ENCODE assay signal across 7 cellular contexts in the genomic region with DNA sequence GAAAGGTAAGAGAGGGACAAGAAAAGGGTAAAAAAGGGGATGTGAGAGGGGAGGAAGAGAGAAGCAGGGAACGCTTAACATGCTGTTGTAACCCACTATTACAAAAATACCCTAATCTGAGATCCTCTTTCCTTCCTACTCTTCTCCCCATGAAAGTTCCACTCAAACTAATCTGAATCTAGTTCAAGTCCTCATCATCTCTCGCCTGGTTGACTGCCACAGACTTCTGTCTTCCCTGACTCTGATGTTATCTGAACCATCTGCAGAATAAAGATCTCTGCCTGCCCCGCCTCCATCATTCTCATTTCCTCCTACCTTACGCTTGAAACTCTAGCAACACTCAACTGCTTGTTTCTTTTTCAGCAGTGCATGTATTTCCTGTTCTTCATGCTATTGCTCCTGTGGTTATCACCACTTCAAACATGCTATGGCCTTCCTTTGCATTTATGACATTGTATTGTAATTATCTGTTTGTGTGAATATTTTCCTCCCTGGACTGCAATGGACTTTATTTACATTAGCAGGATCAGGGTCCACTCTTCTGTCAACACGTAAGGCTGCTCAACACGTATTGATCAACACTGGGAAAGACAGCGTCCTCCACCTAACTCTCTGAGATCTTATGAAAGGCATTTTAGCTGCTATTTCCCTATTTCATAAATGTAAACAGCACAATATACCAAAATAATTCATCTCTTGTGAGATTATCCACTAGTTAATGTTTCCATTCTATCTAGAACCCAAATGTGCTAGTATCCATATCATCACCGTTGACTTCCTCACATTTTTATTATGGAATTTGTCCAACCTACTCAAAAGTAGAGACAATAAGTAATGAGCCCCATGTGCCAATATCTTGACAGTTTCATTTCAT.
DNase-seq lines count a peak whose midpoint lies in the region; ATAC-seq and TF ChIP-seq lines count a peak whose summit lies in the region.

No MANE protein-coding gene starts in this region.

- H3K9me3 ChIP-seq in gastroesophageal sphincter = no peaks in the 10 kb centered on the region

- H3K9me3 Mint-ChIP-seq in activated CD8-positive, alpha-beta T cell treated with anti-CD3 and anti-CD28 coated beads for 36 hours = peaks cover 4% of the 10 kb centered on the region
- peaks cover 4% of the 10 kb centered on the region for H3K9me3 Mint-ChIP-seq in natural killer cell treated with Interleukin-12 subunit alpha and Interleukin-12 subunit beta and Interleukin-15 and Interleukin-18, amount 100 ng/mL, for 72 hours

- peaks cover 24% of the 10 kb centered on the region for H3K4me1 Mint-ChIP-seq in activated CD8-positive, alpha-beta T cell treated with anti-CD3 and anti-CD28 coated beads for 36 hours (ENCODE audit: low read depth)
- peaks cover 8 to 14% of the 10 kb centered on the region in 2 donors for H3K4me1 Mint-ChIP-seq in natural killer cell treated with Interleukin-12 subunit alpha and Interleukin-12 subunit beta and Interleukin-15 and Interleukin-18, amount 100 ng/mL, for 72 hours (ENCODE audit: low read depth in 2 of 2)

- peaks cover 4% of the 10 kb centered on the region for H3K36me3 Mint-ChIP-seq in activated CD8-positive, alpha-beta T cell treated with anti-CD3 and anti-CD28 coated beads for 36 hours (ENCODE audit: low read depth)
- H3K36me3 Mint-ChIP-seq in natural killer cell treated with Interleukin-12 subunit alpha and Interleukin-12 subunit beta and Interleukin-15 and Interleukin-18, amount 100 ng/mL, for 72 hours = peaks cover 5% of the 10 kb centered on the region

- H3K27me3 Mint-ChIP-seq in activated CD8-positive, alpha-beta T cell treated with anti-CD3 and anti-CD28 coated beads for 36 hours = no peaks in the 10 kb centered on the region
- no peaks in the 10 kb centered on the region for H3K27me3 Mint-ChIP-seq in natural killer cell treated with Interleukin-12 subunit alpha and Interleukin-12 subunit beta and Interleukin-15 and Interleukin-18, amount 100 ng/mL, for 72 hours

- TF ChIP-seq EP300 in gastroesophageal sphincter (IDR thresholded peaks at IDR 0.05) = no peak

- H3K27ac ChIP-seq in gastroesophageal sphincter = no peak overlapping the region

- intact Hi-C loops in activated CD8-positive, alpha-beta T cell treated with anti-CD3 and anti-CD28 coated beads for 36 hours (cut with micrococcal nuclease) = no loop called here

- no peaks in the 10 kb centered on the region for H3K36me3 ChIP-seq in gastroesophageal sphincter

- H3K4me3 ChIP-seq in gastroesophageal sphincter = no peak overlapping the region

- TF ChIP-seq CTCF in activated CD8-positive, alpha-beta T cell treated with anti-CD3 and anti-CD28 coated beads for 36 hours (IDR thresholded peaks at IDR 0.05) = no peak
- no peak for TF ChIP-seq CTCF in gastroesophageal sphincter (IDR thresholded peaks at IDR 0.05)

- WGBS in gastroesophageal sphincter (ENCODE audit: low coverage in 1 of 2), 2 donors = 79% methylated on average over 7 to 8 of the region's 8 CpGs

- peak overlapping the region; percentile 58 for H3K4me3 Mint-ChIP-seq in activated CD8-positive, alpha-beta T cell treated with anti-CD3 and anti-CD28 coated beads for 36 hours
- peak overlapping the region; percentile 73 for H3K4me3 Mint-ChIP-seq in natural killer cell treated with Interleukin-12 subunit alpha and Interleukin-12 subunit beta and Interleukin-15 and Interleukin-18, amount 100 ng/mL, for 72 hours

- POLR2A ChIA-PET in activated CD8-positive, alpha-beta T cell treated with anti-CD3 and anti-CD28 coated beads for 36 hours (lab: Charles Lee) = no interaction called here

- peak; percentile 66 for DNase-seq in activated CD8-positive, alpha-beta T cell treated with anti-CD3 and anti-CD28 coated beads for 36 hours
- DNase-seq in natural killer cell treated with Interleukin-12 subunit alpha and Interleukin-12 subunit beta and Interleukin-15 and Interleukin-18, amount 100 ng/mL, for 72 hours (ENCODE audit: low spot score) = no peak
- no peak for DNase-seq in NCI-H526 treated with DMSO at 0.1 percent for 48 hours (lab: John Stamatoyannopoulos, UW)
- no peak for DNase-seq in kidney tubule cell (ENCODE audit: low spot score)

- no peaks in the 10 kb centered on the region for H3K4me1 ChIP-seq in gastroesophageal sphincter

- peak; percentile 97 for ATAC-seq in GM19463 (IDR thresholded peaks at IDR 0.05; ENCODE audit: unreplicated experiment)
- peak; percentile 94 for ATAC-seq in HG03469 (IDR thresholded peaks at IDR 0.05; ENCODE audit: unreplicated experiment)
- ATAC-seq in activated CD8-positive, alpha-beta T cell treated with anti-CD3 and anti-CD28 coated beads for 36 hours = peak; percentile 96
- ATAC-seq in natural killer cell treated with Interleukin-12 subunit alpha and Interleukin-12 subunit beta and Interleukin-15 and Interleukin-18, amount 100 ng/mL, for 72 hours = peak; percentile 84 to 86
- ATAC-seq in gastroesophageal sphincter = no peak

- CTCF ChIA-PET in activated CD8-positive, alpha-beta T cell treated with anti-CD3 and anti-CD28 coated beads for 36 hours (lab: Charles Lee) = interaction anchor here (1.0 to 2.3 kb wide), 2 partner anchors 32 to 35 kb away, joined by 3 to 5 read pairs; no protein-coding TSS in a partner anchor

- H3K27me3 ChIP-seq in gastroesophageal sphincter = no peaks in the 10 kb centered on the region

- no peak for TF ChIP-seq POLR2A in gastroesophageal sphincter (IDR thresholded peaks at IDR 0.05)

- peak overlapping the region; percentile 94 for H3K27ac Mint-ChIP-seq in activated CD8-positive, alpha-beta T cell treated with anti-CD3 and anti-CD28 coated beads for 36 hours
- H3K27ac Mint-ChIP-seq in natural killer cell treated with Interleukin-12 subunit alpha and Interleukin-12 subunit beta and Interleukin-15 and Interleukin-18, amount 100 ng/mL, for 72 hours = peak overlapping the region; percentile 68 to 71
